In the genomic region with DNA sequence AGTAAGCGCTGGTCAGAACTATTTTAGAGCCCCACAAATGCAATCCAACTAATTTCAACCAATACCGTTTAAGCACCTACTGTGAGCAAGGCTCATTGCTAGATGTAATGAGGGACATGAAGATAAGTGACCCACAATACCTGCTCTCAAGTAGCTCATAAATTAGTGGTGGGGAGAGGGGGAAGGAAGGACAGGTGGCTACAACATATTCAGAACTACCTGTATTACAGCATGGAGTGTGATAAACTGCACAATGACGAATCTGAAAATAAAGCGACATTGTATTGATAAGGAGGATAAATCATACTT, we compare ENCODE assay signal across 16 cellular contexts.
DNase-seq lines count a peak whose midpoint lies in the region; ATAC-seq and TF ChIP-seq lines count a peak whose summit lies in the region.
"Had no signal": no experiment of that assay in that cellular context is flagged by ENCODE, and none has a peak within 500 bp of the region (broad histone marks: within the 10 kb centered on the region; RNA-seq: fewer than 3 reads in every experiment).

No MANE protein-coding gene starts in this region.

- POLR2A ChIA-PET in Panc1 (lab: Charles Lee): no interaction called here
- POLR2A ChIA-PET in HEK293T (lab: Yijun Ruan, JAX): no interaction called here

- peak overlapping the region in 2 of 3 experiments; percentile 8 to 45 for H3K27ac Mint-ChIP-seq in nephron
- H3K27ac Mint-ChIP-seq: IgD-negative memory B cell; T-helper 1 cell treated with Interleukin-12 subunit alpha and Interleukin-12 subunit beta and Interleukin-4 antibody, amounts not matched to agents 30 μg/mL and 1 μg/mL, for 36 hours had no signal

- TF ChIP-seq CTCF in Panc1 (IDR thresholded peaks at IDR 0.05): peak; percentile 51
- no peak for TF ChIP-seq CTCF in nephron (IDR thresholded peaks at IDR 0.05; ENCODE audit: unreplicated experiment in 3 of 3)

- H3K9me3 ChIP-seq in Panc1 (ENCODE audit: control insufficient read depth, insufficient read depth, low read depth, low read length): no peaks in the 10 kb centered on the region

- no peak overlapping the region for H3K4me3 Mint-ChIP-seq in nephron
- H3K4me3 Mint-ChIP-seq: T-helper 1 cell treated with Interleukin-12 subunit alpha and Interleukin-12 subunit beta and Interleukin-4 antibody, amounts not matched to agents 30 μg/mL and 1 μg/mL, for 36 hours had no signal

- CTCF ChIA-PET in Panc1 (lab: Charles Lee) (interaction anchor here (0.7 kb wide), 1 partner anchor 1557 kb away, joined by 3 read pairs; no protein-coding TSS in a partner anchor), HEK293T (lab: Yijun Ruan, JAX) (interaction anchor here (0.6 to 0.9 kb wide), 2 partner anchors 182 to 548 kb away, joined by 3 read pairs; no protein-coding TSS in a partner anchor)

- ATAC-seq in GM18909 (IDR thresholded peaks at IDR 0.05; ENCODE audit: poor library complexity, unreplicated experiment) (peak; percentile 18), Panc1 (no peak), HG03439 (IDR thresholded peaks at IDR 0.05; ENCODE audit: unreplicated experiment) (no peak)
- ATAC-seq: Right ventricle myocardium inferior had no signal

- no peaks in the 10 kb centered on the region for H3K27me3 Mint-ChIP-seq in nephron (ENCODE audit: low read depth)
- H3K27me3 Mint-ChIP-seq: IgD-negative memory B cell had no signal

- DNase-seq in H7: peak; percentile 2
- no peak for DNase-seq in Panc1 (ENCODE audit: low read depth, low spot score)
- no peak for DNase-seq in HEK293T (ENCODE audit: extremely low spot score)
- no peak for DNase-seq in NCI-H2029 treated with DMSO at 0.1 percent for 48 hours (lab: John Stamatoyannopoulos, UW)
- no peak for DNase-seq in iPS-NIHi7 (ENCODE audit: extremely low spot score)
- DNase-seq: NCI-H1436 treated with DMSO at 0.1 percent for 48 hours; NCI-H226; NCI-H69; NK-92 treated with Interleukin-12 subunit alpha and Interleukin-12 subunit beta, amount 100 ng/mL, for 24 hours had no signal

- no TSS peak for BruUV-seq in Panc1 (replicated peaks; lab: Mats Ljungman, UMichigan)

- H3K4me1 Mint-ChIP-seq in nephron: peaks cover 24% of the 10 kb centered on the region

- H3K4me1 ChIP-seq in Panc1 (ENCODE audit: control insufficient read depth, insufficient read depth, low read length): no peaks in the 10 kb centered on the region; the same call in 1 of the 2 replicates

- no peaks in the 10 kb centered on the region for H3K9me3 Mint-ChIP-seq in nephron
- H3K9me3 Mint-ChIP-seq: IgD-negative memory B cell; T-helper 1 cell treated with Interleukin-12 subunit alpha and Interleukin-12 subunit beta and Interleukin-4 antibody, amounts not matched to agents 30 μg/mL and 1 μg/mL, for 36 hours had no signal

- H3K36me3 Mint-ChIP-seq in nephron (ENCODE audit: low read depth): no peaks in the 10 kb centered on the region
- H3K36me3 Mint-ChIP-seq: IgD-negative memory B cell had no signal

- H3K27ac ChIP-seq in Panc1 (ENCODE audit: low read length): no peak overlapping the region
- H3K27ac ChIP-seq: SK-N-MC had no signal

- H3K36me3 ChIP-seq in H7 (replicated peaks; ENCODE audit: control insufficient read depth, insufficient read depth, low read length): no peaks in the 10 kb centered on the region
- H3K36me3 ChIP-seq in Panc1 (ENCODE audit: control insufficient read depth, insufficient read depth, low read length): no peaks in the 10 kb centered on the region

- in situ Hi-C loops in Panc1 (cut with HindIII; ENCODE audit: low pct_unique_long_range_greater_than_20kb, low sequenced_read_pairs): no loop called here

- H3K4me3 ChIP-seq in H7 (ENCODE audit: insufficient read depth, low read depth, low read length) (no peak overlapping the region), Panc1 (ENCODE audit: low read depth in 2 of 2, low read length in 2 of 2) (no peak overlapping the region)
- H3K4me3 ChIP-seq: SK-N-MC had no signal

- H3K27me3 ChIP-seq in H7 (ENCODE audit: control insufficient read depth, insufficient read depth, low read length) (no peaks in the 10 kb centered on the region), Panc1 (ENCODE audit: control insufficient read depth, insufficient read depth, low read length) (no peaks in the 10 kb centered on the region)

- intact Hi-C loops in Panc1 (cut with micrococcal nuclease; ENCODE audit: unreplicated experiment): loop anchor here (10.0 kb wide), 2 partner anchors 312 to 382 kb away; a partner anchor contains a TSS

TF ChIP-seq in HEK293T, 16 proteins besides CTCF, POLR2A, EP300 and RAD21:
- TF ChIP-seq FOXA1 (IDR thresholded peaks at IDR 0.05) (no peak), FOXK2 (IDR thresholded peaks at IDR 0.05) (no peak), CTBP1 (IDR thresholded peaks at IDR 0.05; ENCODE audit: borderline replicate concordance) (no peak), ARNT (IDR thresholded peaks at IDR 0.05) (no peak), NFRKB (IDR thresholded peaks at IDR 0.05) (no peak), FOXM1 (IDR thresholded peaks at IDR 0.05; ENCODE audit: borderline replicate concordance) (no peak), ELF4 (IDR thresholded peaks at IDR 0.05) (no peak), TARDBP (IDR thresholded peaks at IDR 0.05) (no peak), L3MBTL2 (conservative IDR thresholded peaks at IDR 0.05) (no peak)
- TF ChIP-seq, protein P1, sequence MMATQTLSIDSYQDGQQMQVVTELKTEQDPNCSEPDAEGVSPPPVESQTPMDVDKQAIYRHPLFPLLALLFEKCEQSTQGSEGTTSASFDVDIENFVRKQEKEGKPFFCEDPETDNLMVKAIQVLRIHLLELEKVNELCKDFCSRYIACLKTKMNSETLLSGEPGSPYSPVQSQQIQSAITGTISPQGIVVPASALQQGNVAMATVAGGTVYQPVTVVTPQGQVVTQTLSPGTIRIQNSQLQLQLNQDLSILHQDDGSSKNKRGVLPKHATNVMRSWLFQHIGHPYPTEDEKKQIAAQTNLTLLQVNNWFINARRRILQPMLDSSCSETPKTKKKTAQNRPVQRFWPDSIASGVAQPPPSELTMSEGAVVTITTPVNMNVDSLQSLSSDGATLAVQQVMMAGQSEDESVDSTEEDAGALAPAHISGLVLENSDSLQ (IDR thresholded peaks at IDR 0.05): no peak
